Comparison of ENCODE assay signal across 19 cellular contexts in the genomic region with DNA sequence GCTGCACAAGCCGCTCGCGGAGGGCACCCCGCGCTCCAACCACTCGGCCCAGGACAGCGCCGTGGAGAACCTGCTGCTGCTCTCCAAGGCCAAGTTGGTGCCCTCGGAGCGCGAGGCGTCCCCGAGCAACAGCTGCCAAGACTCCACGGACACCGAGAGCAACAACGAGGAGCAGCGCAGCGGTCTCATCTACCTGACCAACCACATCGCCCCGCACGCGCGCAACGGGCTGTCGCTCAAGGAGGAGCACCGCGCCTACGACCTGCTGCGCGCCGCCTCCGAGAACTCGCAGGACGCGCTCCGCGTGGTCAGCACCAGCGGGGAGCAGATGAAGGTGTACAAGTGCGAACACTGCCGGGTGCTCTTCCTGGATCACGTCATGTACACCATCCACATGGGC. TPM values are rescaled to one million over a fixed set of nuclear protein-coding genes. Genes with fewer than 3 reads are reported as not detected.
A peak's percentile ranks its signal among the peaks of the same experiment; 100 is the strongest.
DNase-seq lines count a peak whose midpoint lies in the region; TF ChIP-seq lines count a peak whose summit lies in the region.
"Had no signal": no experiment of that assay in that cellular context is flagged by ENCODE, and none has a peak within 500 bp of the region (broad histone marks: within the 10 kb centered on the region; RNA-seq: fewer than 3 reads in every experiment).

No MANE protein-coding gene starts in this region.

- no peak for TF ChIP-seq CTCF in dorsolateral prefrontal cortex (IDR thresholded peaks at IDR 0.05 in 54 of 56, conservative IDR thresholded peaks at IDR 0.05 in 2 of 56; ENCODE audit: low read depth in 1 of 56, partially characterized antibody in 56 of 56)
- TF ChIP-seq CTCF in osteoblast (IDR thresholded peaks at IDR 0.05; ENCODE audit: extremely low read depth, low read depth, low read length): no peak

- intact Hi-C loops in dorsolateral prefrontal cortex (cut with DNase I): no loop called here

- H3K4me2 ChIP-seq in osteoblast (ENCODE audit: insufficient read depth, low read length): no peak overlapping the region

- no peaks in the 10 kb centered on the region for H3K4me1 ChIP-seq in osteoblast (ENCODE audit: insufficient read depth, low read length)
- H3K4me1 ChIP-seq: ascending aorta, right atrium auricular region had no signal

- DNase-seq in COLO668 (lab: John Stamatoyannopoulos, UW; ENCODE audit: unreplicated experiment): peak; percentile 65
- DNase-seq in DMS53 treated with DMSO at 0.1 percent for 48 hours (lab: John Stamatoyannopoulos, UW; ENCODE audit: unreplicated experiment): peak; percentile 32
- peak in 2 of 10 donors; percentile 14 to 38 for DNase-seq in dorsolateral prefrontal cortex
- peak; percentile 31 for DNase-seq in osteoblast (ENCODE audit: insufficient read length, low spot score, missing footprints)
- no peak for DNase-seq in OCI-M1 (lab: John Stamatoyannopoulos, UW)
- DNase-seq in H7: no peak
- no peak for DNase-seq in SW 1271 (lab: John Stamatoyannopoulos, UW)
- DNase-seq: activated CD4-positive, alpha-beta T cell treated with anti-CD3 and anti-CD28 coated beads, Interleukin-2, amount 10 ng/mL, durations not matched to agents 24 days and 14 days; central memory CD4-positive, alpha-beta T cell; naive thymus-derived CD4-positive, alpha-beta T cell; NCI-H1436 treated with DMSO at 0.1 percent for 48 hours; NCI-H2171 treated with DMSO at 0.1 percent for 48 hours; NCI-H774; stimulated activated CD4-positive, alpha-beta T cell treated with anti-CD3 and anti-CD28 coated beads, Interleukin-4, amount 100 ng/mL, for 1 hour; stimulated activated naive CD4-positive, alpha-beta T cell; WERI-Rb-1 had no signal

- H3K27ac ChIP-seq in dorsolateral prefrontal cortex: no peak overlapping the region
- no peak overlapping the region for H3K27ac ChIP-seq in osteoblast (ENCODE audit: low read depth, low read length)
- H3K27ac ChIP-seq: ascending aorta, right atrium auricular region, thoracic aorta, WERI-Rb-1 had no signal

- no peaks in the 10 kb centered on the region for H3K9me3 ChIP-seq in osteoblast (ENCODE audit: low read depth, low read length)
- H3K9me3 ChIP-seq: ascending aorta, right atrium auricular region, thoracic aorta had no signal

- H3K79me2 ChIP-seq in osteoblast (ENCODE audit: insufficient read depth, low read length): no peaks in the 10 kb centered on the region

- peak overlapping the region in 44 of 59 donors; percentile 4 to 55 (median 32) for H3K4me3 ChIP-seq in dorsolateral prefrontal cortex
- H3K4me3 ChIP-seq in osteoblast (ENCODE audit: insufficient read depth, low read length): no peak overlapping the region
- no peak overlapping the region for H3K4me3 ChIP-seq in H7 (ENCODE audit: insufficient read depth, low read depth, low read length)
- H3K4me3 ChIP-seq: ascending aorta, right atrium auricular region, thoracic aorta had no signal

- H3K36me3 ChIP-seq in osteoblast (ENCODE audit: insufficient read depth, low read length): no peaks in the 10 kb centered on the region
- no peaks in the 10 kb centered on the region for H3K36me3 ChIP-seq in H7 (replicated peaks; ENCODE audit: control insufficient read depth, insufficient read depth, low read length)
- H3K36me3 ChIP-seq: ascending aorta, right atrium auricular region, thoracic aorta, WERI-Rb-1 had no signal

- H2AFZ ChIP-seq in osteoblast (ENCODE audit: low read length): no peak overlapping the region

- H4K20me1 ChIP-seq in osteoblast (ENCODE audit: insufficient read depth, low read length): no peaks in the 10 kb centered on the region

- H3K27me3 ChIP-seq in dorsolateral prefrontal cortex (peaks cover 0 to 45% (median 22%) of the 10 kb centered on the region in 45 donors), osteoblast (ENCODE audit: insufficient read depth, low read length) (peaks cover 24% of the 10 kb centered on the region), H7 (ENCODE audit: control insufficient read depth, insufficient read depth, low read length) (no peaks in the 10 kb centered on the region)
- H3K27me3 ChIP-seq: ascending aorta, right atrium auricular region had no signal

RNA-seq across cellular contexts. Expression of a gene that starts 50.0 kb away (rescaled TPM):
- total RNA-seq in dorsolateral prefrontal cortex (10 to 100 TPM in 108 of 120 experiments, 1 to 10 TPM in 12; 5.0 to 24.4 (median 12.6) TPM), osteoblast (5.9 and 6.5 TPM in 2 replicates)
- total RNA-seq in H7 (2014; rRNA removed; shearing (Covaris generic)): 19.2 and 24.2 TPM in 2 replicates

Comparison
In these comparisons a context has a peak if more than half of its experiments do, and no peak if none do; other contexts are left out.
1. DNase-seq: peak in COLO668 (single experiment), DMS53 treated with DMSO at 0.1 percent for 48 hours (single experiment) and osteoblast (single experiment); none in OCI-M1 (single experiment), H7 (single experiment) and SW 1271 (0 of 2).
2. H3K4me3 ChIP-seq: peak in dorsolateral prefrontal cortex (44 of 59); none in osteoblast (single experiment) and H7 (single experiment).